In genomic region chrX:49237060-49237459, GRCh38 we compare ENCODE assay signal across 11 cellular contexts. TPM values are rescaled to one million over a fixed set of nuclear protein-coding genes. Genes with fewer than 3 reads are reported as not detected.
DNase-seq lines count a peak whose midpoint lies in the region; ATAC-seq and TF ChIP-seq lines count a peak whose summit lies in the region.
"Had no signal": no experiment of that assay in that cellular context is flagged by ENCODE, and none has a peak within 500 bp of the region (broad histone marks: within the 10 kb centered on the region; RNA-seq: fewer than 3 reads in every experiment).

No MANE protein-coding gene starts in this region.

- ATAC-seq in CD4-positive, alpha-beta T cell (ENCODE audit: poor library complexity) = no peak
- ATAC-seq in T-helper 17 cell = no peak
- ATAC-seq in HG02571 (IDR thresholded peaks at IDR 0.05; ENCODE audit: unreplicated experiment) = no peak
- no peak for ATAC-seq in GM19467 (IDR thresholded peaks at IDR 0.05; ENCODE audit: unreplicated experiment)
- no peak for ATAC-seq in GM21737 (IDR thresholded peaks at IDR 0.05; ENCODE audit: unreplicated experiment)

- H3K27ac ChIP-seq in CD4-positive, alpha-beta T cell (ENCODE audit: low read depth, low read length) = no peak overlapping the region
- H3K27ac ChIP-seq: cardiac muscle cell had no signal

- TF ChIP-seq POLR2A in lower leg skin (IDR thresholded peaks at IDR 0.05) = no peak

- no peaks in the 10 kb centered on the region for H3K27me3 Mint-ChIP-seq in CD4-positive, alpha-beta T cell
- H3K27me3 Mint-ChIP-seq in T-helper 17 cell (no peaks in the 10 kb centered on the region), mesothelial cell of epicardium (ENCODE audit: low read depth) (no peaks in the 10 kb centered on the region)

- 85 to 89% methylated on average over 9 of the region's 9 CpGs for WGBS in lower leg skin, 2 donors

- peaks cover 34% of the 10 kb centered on the region for H3K4me1 Mint-ChIP-seq in CD4-positive, alpha-beta T cell (ENCODE audit: low read depth)
- H3K4me1 Mint-ChIP-seq in T-helper 17 cell (peaks cover 14% of the 10 kb centered on the region), mesothelial cell of epicardium (no peaks in the 10 kb centered on the region)

- no peak for DNase-seq in CD4-positive, alpha-beta T cell
- DNase-seq in GM19238 (ENCODE audit: insufficient read length, low spot score) = peak; percentile 27
- no peak for DNase-seq in T-helper 17 cell
- no peak for DNase-seq in mesothelial cell of epicardium (ENCODE audit: low spot score in 2 of 2, unreplicated experiment in 2 of 2)
- no peak for DNase-seq in lower leg skin (ENCODE audit: low spot score in 2 of 2)
- DNase-seq: NCI-H1694 had no signal

- H3K9me3 ChIP-seq in CD4-positive, alpha-beta T cell (ENCODE audit: control insufficient read depth, low read length) = no peaks in the 10 kb centered on the region
- no peaks in the 10 kb centered on the region for H3K9me3 ChIP-seq in T-helper 17 cell (ENCODE audit: control insufficient read depth, low read length, poor library complexity, severe bottlenecking)

- no peak for TF ChIP-seq CTCF in CD4-positive, alpha-beta T cell (IDR thresholded peaks at IDR 0.05)
- TF ChIP-seq CTCF in mesothelial cell of epicardium (IDR thresholded peaks at IDR 0.05; ENCODE audit: unreplicated experiment) (no peak), lower leg skin (IDR thresholded peaks at IDR 0.05) (no peak)

- peaks cover 28% of the 10 kb centered on the region for H3K36me3 Mint-ChIP-seq in CD4-positive, alpha-beta T cell (ENCODE audit: low read depth)
- no peaks in the 10 kb centered on the region for H3K36me3 Mint-ChIP-seq in T-helper 17 cell (ENCODE audit: low read depth)
- peaks cover 3% of the 10 kb centered on the region for H3K36me3 Mint-ChIP-seq in mesothelial cell of epicardium

- CTCF ChIA-PET in CD4-positive, alpha-beta T cell (lab: Charles Lee) = interaction anchor here (1.0 kb wide), 1 partner anchor 73 kb away, joined by 3 read pairs; no protein-coding TSS in a partner anchor

- peak overlapping the region; percentile 91 for H3K27ac Mint-ChIP-seq in CD4-positive, alpha-beta T cell
- H3K27ac Mint-ChIP-seq in T-helper 17 cell = peak overlapping the region; percentile 87
- no peak overlapping the region for H3K27ac Mint-ChIP-seq in mesothelial cell of epicardium

- no peaks in the 10 kb centered on the region for H3K9me3 Mint-ChIP-seq in CD4-positive, alpha-beta T cell
- H3K9me3 Mint-ChIP-seq in mesothelial cell of epicardium = peaks cover 7% of the 10 kb centered on the region

- H3K27me3 ChIP-seq in CD4-positive, alpha-beta T cell (ENCODE audit: control insufficient read depth, insufficient read depth, low read length) = no peaks in the 10 kb centered on the region
- H3K27me3 ChIP-seq: cardiac muscle cell had no signal

- H3K4me3 ChIP-seq in lower leg skin (ENCODE audit: low read depth, poor library complexity, severe bottlenecking) = no peak overlapping the region
- H3K4me3 ChIP-seq: cardiac muscle cell had no signal

- POLR2A ChIA-PET in CD4-positive, alpha-beta T cell (lab: Charles Lee) = interaction anchor here (2.6 kb wide), 1 partner anchor 32 kb away, joined by 18 read pairs; the partner anchor contains the start of gene PPP1R3F

- intact Hi-C loops in CD4-positive, alpha-beta T cell (cut with DNase I, micrococcal nuclease) = no loop called here
- intact Hi-C loops in lower leg skin (cut with DNase I; ENCODE audit: low total_unique reads) = no loop called here

- peak overlapping the region; percentile 80 for H3K4me3 Mint-ChIP-seq in CD4-positive, alpha-beta T cell
- H3K4me3 Mint-ChIP-seq in T-helper 17 cell (peak overlapping the region; percentile 90), mesothelial cell of epicardium (peak overlapping the region; percentile 27)

RNA-seq across cellular contexts. Expression of gene CCDC22, which starts 1.8 kb away (rescaled TPM):
- 10 to 100 TPM; 12.7 to 15.8 TPM for total RNA-seq in CD4-positive, alpha-beta T cell
- total RNA-seq in T-helper 17 cell (10 to 100 TPM; 18.2 to 22.8 TPM), mesothelial cell of epicardium (15.4 to 17.5 TPM (median 15.7 TPM) in 3 replicates), lower leg skin (10 to 100 TPM; 18.1 to 29.7 (median 19.8) TPM)

RNA-seq across cellular contexts. Expression of gene CACNA1F, which starts 3.9 kb away (rescaled TPM):
- 1 to 10 TPM; 1.1 to 1.2 TPM for total RNA-seq in CD4-positive, alpha-beta T cell
- total RNA-seq in T-helper 17 cell (under 1 TPM; 0.47 to 0.67 TPM), mesothelial cell of epicardium (0.32 to 0.75 TPM (median 0.47 TPM) in 3 replicates), lower leg skin (under 1 TPM in 3 of 4 donors, not detected in 1; 0.06 to 0.76 (median 0.15) TPM)
- total RNA-seq: RPMI7951 had no signal

RNA-seq across cellular contexts. Expression of gene FOXP3, which starts 27.4 kb away (rescaled TPM):
- total RNA-seq in CD4-positive, alpha-beta T cell = 1 to 10 TPM; 3.7 TPM
- total RNA-seq in T-helper 17 cell (10 to 100 TPM; 16.1 to 19.1 TPM), mesothelial cell of epicardium (0.27 to 0.34 TPM (median 0.32 TPM) in 3 replicates), lower leg skin (1 to 10 TPM in 2 of 4 donors, under 1 TPM in 2; 0.69 to 1.1 (median 0.92) TPM)
- total RNA-seq: RPMI7951 had no signal

RNA-seq across cellular contexts. Expression of gene PPP1R3F, which starts 32.5 kb away (rescaled TPM):
- 1 to 10 TPM; 8.5 to 9.1 TPM for total RNA-seq in CD4-positive, alpha-beta T cell
- total RNA-seq in T-helper 17 cell (10 to 100 TPM in 1 of 2 donors, 1 to 10 TPM in 1; 8.3 to 10.8 TPM), mesothelial cell of epicardium (8.9 to 11.4 TPM (median 9.6 TPM) in 3 replicates), lower leg skin (10 to 100 TPM in 1 of 4 donors, 1 to 10 TPM in 3; 4.7 to 10.9 (median 5.6) TPM)

RNA-seq across cellular contexts. Expression of gene SYP, which starts 37.1 kb away (rescaled TPM):
- under 1 TPM; 0.17 to 0.69 TPM for total RNA-seq in CD4-positive, alpha-beta T cell
- total RNA-seq in T-helper 17 cell (under 1 TPM; 0.30 to 0.60 TPM), mesothelial cell of epicardium (0.27 to 0.33 TPM (median 0.32 TPM) in 3 replicates), lower leg skin (1 to 10 TPM in 2 of 4 donors, under 1 TPM in 2; 0.88 to 4.8 (median 1.7) TPM)

Comparison
In these comparisons a context has a peak if more than half of its experiments do, and no peak if none do; other contexts are left out.
1. H3K4me3 Mint-ChIP-seq: peak in every context shown above with its lines; median percentile 90 in T-helper 17 cell; 80 in CD4-positive, alpha-beta T cell; 27 in mesothelial cell of epicardium.